In genomic region chr1:224359207-224359606, GRCh38 we compare ENCODE assay signal across 15 cellular contexts. TPM values are rescaled to one million over a fixed set of nuclear protein-coding genes. Genes with fewer than 3 reads are reported as not detected.
A peak's percentile ranks its signal among the peaks of the same experiment; 100 is the strongest.
DNase-seq lines count a peak whose midpoint lies in the region; ATAC-seq and TF ChIP-seq lines count a peak whose summit lies in the region.
"Had no signal": no experiment of that assay in that cellular context is flagged by ENCODE, and none has a peak within 500 bp of the region (broad histone marks: within the 10 kb centered on the region; RNA-seq: fewer than 3 reads in every experiment).

No MANE protein-coding gene starts in this region.

- peaks cover 61% of the 10 kb centered on the region for H3K4me1 Mint-ChIP-seq in activated naive CD4-positive, alpha-beta T cell treated with anti-CD3 and anti-CD28 coated beads, Interleukin-2, amount 50 U/mL, for 24 hours
- peaks cover 47% of the 10 kb centered on the region for H3K4me1 Mint-ChIP-seq in stimulated activated effector memory CD8-positive, alpha-beta T cell treated with anti-CD3 and anti-CD28 coated beads, Interleukin-12 subunit alpha, Interleukin-12 subunit beta, amount 100 ng/mL, for 72 hours
- H3K4me1 Mint-ChIP-seq in endothelial cell (ENCODE audit: unreplicated experiment): peaks cover 16% of the 10 kb centered on the region

- TF ChIP-seq CTCF in Panc1 (IDR thresholded peaks at IDR 0.05) (no peak), fibroblast of lung (conservative IDR thresholded peaks at IDR 0.05 in 1 of 2, IDR thresholded peaks at IDR 0.05 in 1 of 2; ENCODE audit: low read depth in 1 of 2, low read length in 2 of 2) (no peak), endothelial cell (IDR thresholded peaks at IDR 0.05; ENCODE audit: unreplicated experiment) (no peak)

- no peaks in the 10 kb centered on the region for H3K27me3 ChIP-seq in Panc1 (ENCODE audit: control insufficient read depth, insufficient read depth, low read length)
- no peaks in the 10 kb centered on the region for H3K27me3 ChIP-seq in fibroblast of lung (ENCODE audit: control insufficient read depth, insufficient read depth, low read length)
- H3K27me3 ChIP-seq: body of pancreas, ovary had no signal

- H3K36me3 ChIP-seq in Panc1 (ENCODE audit: control insufficient read depth, insufficient read depth, low read length): no peaks in the 10 kb centered on the region
- no peaks in the 10 kb centered on the region for H3K36me3 ChIP-seq in fibroblast of lung (ENCODE audit: control insufficient read depth, insufficient read depth, low read length)
- H3K36me3 ChIP-seq: ovary had no signal

- BruUV-seq in Panc1 (replicated peaks; lab: Mats Ljungman, UMichigan): no TSS peak

- no peaks in the 10 kb centered on the region for H3K9me3 Mint-ChIP-seq in activated naive CD4-positive, alpha-beta T cell treated with anti-CD3 and anti-CD28 coated beads, Interleukin-2, amount 50 U/mL, for 24 hours
- H3K9me3 Mint-ChIP-seq in stimulated activated effector memory CD8-positive, alpha-beta T cell treated with anti-CD3 and anti-CD28 coated beads, Interleukin-12 subunit alpha, Interleukin-12 subunit beta, amount 100 ng/mL, for 72 hours: no peaks in the 10 kb centered on the region
- H3K9me3 Mint-ChIP-seq in endothelial cell (ENCODE audit: unreplicated experiment): no peaks in the 10 kb centered on the region

- in situ Hi-C loops in Panc1 (cut with HindIII; ENCODE audit: low pct_unique_long_range_greater_than_20kb, low sequenced_read_pairs): no loop called here

- CTCF ChIA-PET in Panc1 (lab: Charles Lee): no interaction called here

- H3K27ac Mint-ChIP-seq in activated naive CD4-positive, alpha-beta T cell treated with anti-CD3 and anti-CD28 coated beads, Interleukin-2, amount 50 U/mL, for 24 hours: peak overlapping the region; percentile 14
- H3K27ac Mint-ChIP-seq in stimulated activated effector memory CD8-positive, alpha-beta T cell treated with anti-CD3 and anti-CD28 coated beads, Interleukin-12 subunit alpha, Interleukin-12 subunit beta, amount 100 ng/mL, for 72 hours: no peak overlapping the region
- H3K27ac Mint-ChIP-seq in endothelial cell (ENCODE audit: unreplicated experiment): no peak overlapping the region

- peaks cover 42% of the 10 kb centered on the region for H3K79me2 ChIP-seq in fibroblast of lung (ENCODE audit: control insufficient read depth, insufficient read depth, low read length)

- no peak for ATAC-seq in Panc1
- no peak for ATAC-seq in stimulated activated effector memory CD8-positive, alpha-beta T cell treated with anti-CD3 and anti-CD28 coated beads, Interleukin-12 subunit alpha, Interleukin-12 subunit beta, amount 100 ng/mL, for 72 hours
- ATAC-seq in esophagus mucosa: no peak
- ATAC-seq: body of pancreas had no signal

- no peak overlapping the region for H2AFZ ChIP-seq in fibroblast of lung (ENCODE audit: low read length)

- H3K4me3 Mint-ChIP-seq in activated naive CD4-positive, alpha-beta T cell treated with anti-CD3 and anti-CD28 coated beads, Interleukin-2, amount 50 U/mL, for 24 hours: peak overlapping the region; percentile 51
- H3K4me3 Mint-ChIP-seq in stimulated activated effector memory CD8-positive, alpha-beta T cell treated with anti-CD3 and anti-CD28 coated beads, Interleukin-12 subunit alpha, Interleukin-12 subunit beta, amount 100 ng/mL, for 72 hours: peak overlapping the region; percentile 96
- no peak overlapping the region for H3K4me3 Mint-ChIP-seq in endothelial cell (ENCODE audit: unreplicated experiment)

- H3K27ac ChIP-seq in Panc1 (ENCODE audit: low read length) (0 out of 2 replicates have a peak overlapping the region, but pooled peaks have one; percentile 14), fibroblast of lung (ENCODE audit: insufficient read depth, low read length) (no peak overlapping the region)
- H3K27ac ChIP-seq: body of pancreas, ovary had no signal

- DNase-seq in activated naive CD4-positive, alpha-beta T cell treated with Interleukin-2 at 50 U/mL for 16 hours: no peak
- DNase-seq in Panc1 (ENCODE audit: low read depth, low spot score) (no peak), fibroblast of lung (ENCODE audit: low read depth in 2 of 2) (no peak), endothelial cell (ENCODE audit: low spot score) (no peak), DMS79 treated with DMSO at 0.1 percent for 48 hours (lab: John Stamatoyannopoulos, UW) (no peak)
- no peak for DNase-seq in stimulated activated effector memory CD8-positive, alpha-beta T cell treated with anti-CD3 and anti-CD28 coated beads, Interleukin-12 subunit alpha, Interleukin-12 subunit beta, amount 100 ng/mL, for 72 hours (ENCODE audit: low spot score in 2 of 2)
- DNase-seq: activated effector memory CD4-positive, alpha-beta T cell treated with Interleukin-2 at 50 U/mL for 16 hours; body of pancreas; DMS79; KG1; NCI-H1417; ovary had no signal

- POLR2A ChIA-PET in Panc1 (lab: Charles Lee): no interaction called here

- peak overlapping the region; percentile 8 for H3K4me2 ChIP-seq in fibroblast of lung (ENCODE audit: extremely low read depth, insufficient read depth, low read length)

- no peaks in the 10 kb centered on the region for H3K9me3 ChIP-seq in Panc1 (ENCODE audit: control insufficient read depth, insufficient read depth, low read depth, low read length)
- no peaks in the 10 kb centered on the region for H3K9me3 ChIP-seq in fibroblast of lung (ENCODE audit: control insufficient read depth, insufficient read depth, low read depth, low read length)
- H3K9me3 ChIP-seq: body of pancreas, ovary had no signal

- intact Hi-C loops in Panc1 (cut with micrococcal nuclease; ENCODE audit: unreplicated experiment): no loop called here

- H3K4me1 ChIP-seq in Panc1 (ENCODE audit: control insufficient read depth, insufficient read depth, low read length) (peaks cover 17% of the 10 kb centered on the region), fibroblast of lung (ENCODE audit: control insufficient read depth, extremely low read depth, insufficient read depth, low read length) (peaks cover 3% of the 10 kb centered on the region)

- H3K27me3 Mint-ChIP-seq in activated naive CD4-positive, alpha-beta T cell treated with anti-CD3 and anti-CD28 coated beads, Interleukin-2, amount 50 U/mL, for 24 hours: no peaks in the 10 kb centered on the region
- H3K27me3 Mint-ChIP-seq in endothelial cell (ENCODE audit: unreplicated experiment): peaks cover 5% of the 10 kb centered on the region

- H3K9ac ChIP-seq in fibroblast of lung (ENCODE audit: insufficient read depth, low read length): no peak overlapping the region

- H4K20me1 ChIP-seq in fibroblast of lung (ENCODE audit: control insufficient read depth, extremely low read depth, insufficient read depth, low read length): no peaks in the 10 kb centered on the region

- H3K4me3 ChIP-seq in Panc1 (ENCODE audit: low read depth in 2 of 2, low read length in 2 of 2): no peak overlapping the region; a peak in 1 of 4 replicates
- H3K4me3 ChIP-seq in fibroblast of lung (replicated peaks in 1 of 4; ENCODE audit: control extremely low read depth in 1 of 4, insufficient read depth in 1 of 4, low read depth in 3 of 4, low read length in 4 of 4): no peak overlapping the region
- H3K4me3 ChIP-seq: body of pancreas, lung, ovary had no signal

- H3K36me3 Mint-ChIP-seq in activated naive CD4-positive, alpha-beta T cell treated with anti-CD3 and anti-CD28 coated beads, Interleukin-2, amount 50 U/mL, for 24 hours: peaks cover 16% of the 10 kb centered on the region
- peaks cover 51% of the 10 kb centered on the region for H3K36me3 Mint-ChIP-seq in stimulated activated effector memory CD8-positive, alpha-beta T cell treated with anti-CD3 and anti-CD28 coated beads, Interleukin-12 subunit alpha, Interleukin-12 subunit beta, amount 100 ng/mL, for 72 hours
- peaks cover 13% of the 10 kb centered on the region for H3K36me3 Mint-ChIP-seq in endothelial cell (ENCODE audit: low read depth, unreplicated experiment)

RNA-seq across cellular contexts. Expression of gene CNIH4, which starts 2.5 kb away (rescaled TPM):
- total RNA-seq in Panc1 (2021; ENCODE audit: unreplicated experiment) (53.8 TPM), fibroblast of lung (95.5 and 109 TPM in 2 replicates), esophagus mucosa (59.4 TPM), endothelial cell (ENCODE audit: unreplicated experiment) (59.9 TPM)
- polyA plus RNA-seq in Panc1 (2012; ENCODE audit: insufficient read length): 48.9 TPM
- 67.5 and 76.0 TPM in 2 replicates for polyA plus RNA-seq in fibroblast of lung
- polyA plus RNA-seq in fibroblast of lung (2012): 72.2 and 74.8 TPM in 2 replicates
- 10.2 and 15.6 TPM in 2 replicates for polyA minus RNA-seq in fibroblast of lung (ENCODE audit: low replicate concordance)

RNA-seq across cellular contexts. Expression of gene NVL, which starts 29.2 kb away (rescaled TPM):
- total RNA-seq in Panc1 (2021; ENCODE audit: unreplicated experiment) (25.0 TPM), fibroblast of lung (23.4 and 27.6 TPM in 2 replicates), esophagus mucosa (15.7 TPM), endothelial cell (ENCODE audit: unreplicated experiment) (44.5 TPM)
- polyA plus RNA-seq in Panc1 (2012; ENCODE audit: insufficient read length): 10.4 TPM
- polyA plus RNA-seq in fibroblast of lung: 20.5 and 28.9 TPM in 2 replicates
- polyA plus RNA-seq in fibroblast of lung (2012): 13.7 and 16.1 TPM in 2 replicates
- polyA minus RNA-seq in fibroblast of lung (ENCODE audit: low replicate concordance): 3.6 and 15.3 TPM in 2 replicates
